Comparison of ENCODE assay signal across 24 cellular contexts in the genomic region with DNA sequence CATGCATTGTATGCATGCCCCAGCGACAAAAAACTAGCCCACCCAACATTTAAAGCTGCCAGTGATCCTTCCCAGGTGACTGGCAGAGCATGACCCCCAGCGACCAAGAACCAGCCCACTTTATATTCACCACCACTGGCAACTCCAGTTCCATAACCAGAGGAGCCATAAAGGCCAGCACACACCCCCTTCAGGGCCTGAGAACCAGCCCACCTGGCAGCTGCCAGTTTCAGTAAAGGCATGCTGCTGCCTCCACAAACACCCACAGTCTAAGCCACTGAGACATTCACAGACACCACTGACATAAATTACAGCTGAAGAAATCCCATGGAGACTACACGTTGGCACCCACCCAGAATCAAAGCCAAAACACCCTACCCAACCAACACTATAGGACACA. TPM values are rescaled to one million over a fixed set of nuclear protein-coding genes. Genes with fewer than 3 reads are reported as not detected.
"Had no signal": no experiment of that assay in that cellular context is flagged by ENCODE, and none has a peak within 500 bp of the region (broad histone marks: within the 10 kb centered on the region; RNA-seq: fewer than 3 reads in every experiment).

No MANE protein-coding gene starts in this region.

- H3K9me3 ChIP-seq: SK-N-SH had no signal

- H3K4me3 ChIP-seq: K562 had no signal

- H3K9ac ChIP-seq: KMS-11, SK-N-SH had no signal

- DNase-seq: MV-4-11, NCI-H1048, NCI-H1105, NCI-H1417, NCI-H1436 treated with DMSO at 0.1 percent for 48 hours, NCI-H1694, NCI-H187 treated with DMSO at 0.1 percent for 48 hours, NCI-H2029 treated with DMSO at 0.1 percent for 48 hours, NCI-H2171 treated with DMSO at 0.1 percent for 48 hours, NCI-H345, NCI-H524, NCI-H526 treated with DMSO at 0.1 percent for 48 hours, NCI-H748 treated with DMSO at 0.1 percent for 48 hours, Right ventricle myocardium superior, RPMI8226, SIG-M5, SK-N-SH, SW 1271 had no signal

- ATAC-seq: K562 had no signal

- H3K4me2 ChIP-seq: KMS-11, SK-N-SH had no signal

- H3K27ac ChIP-seq: KMS-11 had no signal

RNA-seq across cellular contexts. Expression of gene RGS7BP, which starts 46.9 kb away (rescaled TPM):
- total RNA-seq: K562, LHCN-M2, MCF 10A, NCI-H460, SK-MEL-5 had no signal
